In genomic region chr4:86498560-86499166, GRCh38 we compare ENCODE assay signal across 9 cellular contexts.
A peak's percentile ranks its signal among the peaks of the same experiment; 100 is the strongest.
DNase-seq lines count a peak whose midpoint lies in the region; ATAC-seq, FAIRE-seq and TF ChIP-seq lines count a peak whose summit lies in the region.
"Had no signal": no experiment of that assay in that cellular context is flagged by ENCODE, and none has a peak within 500 bp of the region (broad histone marks: within the 10 kb centered on the region; RNA-seq: fewer than 3 reads in every experiment).

No MANE protein-coding gene starts in this region.

- peaks cover 16% of the 10 kb centered on the region for H3K27me3 Mint-ChIP-seq in T-helper 17 cell

- H3K36me3 Mint-ChIP-seq in T-helper 17 cell (ENCODE audit: low read depth): no peaks in the 10 kb centered on the region

- peak; percentile 87 for FAIRE-seq in pancreas (lab: Jason Lieb, UNC)

- H3K36me3 ChIP-seq in pancreas: no peaks in the 10 kb centered on the region
- H3K36me3 ChIP-seq: neutrophil had no signal

- H3K9me3 ChIP-seq in T-helper 17 cell (ENCODE audit: control insufficient read depth, low read length, poor library complexity, severe bottlenecking): no peaks in the 10 kb centered on the region
- H3K9me3 ChIP-seq in pancreas: no peaks in the 10 kb centered on the region
- H3K9me3 ChIP-seq: neutrophil had no signal

- intact Hi-C loops in pancreas (cut with DNase I): loop anchor here in 2 of 3 donors (5.0 to 10.0 kb wide), 2 partner anchors 396 to 399 kb away; partner anchors contain the start of gene C4orf36 (in 1 of the 2)

- no peaks in the 10 kb centered on the region for H3K27me3 ChIP-seq in pancreas
- H3K27me3 ChIP-seq: neutrophil had no signal

- peak; percentile 79 for TF ChIP-seq CTCF in fibroblast of villous mesenchyme (IDR thresholded peaks at IDR 0.05; ENCODE audit: insufficient read depth, low read depth, low read length)
- TF ChIP-seq CTCF in pancreas (IDR thresholded peaks at IDR 0.05): peak; percentile 54 to 77 (median 72)

- peaks cover 3% of the 10 kb centered on the region for H3K4me1 Mint-ChIP-seq in T-helper 17 cell

- H3K27ac Mint-ChIP-seq in T-helper 17 cell: no peak overlapping the region

- WGBS in pancreas, 2 donors: 4 to 5% methylated on average over 4 of the region's 4 CpGs

- peak; percentile 79 for ATAC-seq in GM18508 (IDR thresholded peaks at IDR 0.05; ENCODE audit: insufficient read depth, unreplicated experiment)
- ATAC-seq in HG02884 (IDR thresholded peaks at IDR 0.05; ENCODE audit: unreplicated experiment): peak; percentile 77
- peak; percentile 81 for ATAC-seq in T-helper 17 cell
- ATAC-seq in pancreas: peak; percentile 68 to 89 (median 88)

- H3K27ac ChIP-seq in pancreas: peak overlapping the region in 1 of 4 donors; percentile 27
- H3K27ac ChIP-seq: neutrophil had no signal

- no peak overlapping the region for H3K4me3 Mint-ChIP-seq in T-helper 17 cell

- no peaks in the 10 kb centered on the region for H3K4me1 ChIP-seq in pancreas

- H3K4me3 ChIP-seq in fibroblast of villous mesenchyme (ENCODE audit: low read depth, low read length) (no peak overlapping the region), pancreas (no peak overlapping the region)

- DNase-seq in Ammon's horn (ENCODE audit: low spot score) (peak; percentile 85), NCI-H1417 treated with DMSO at 0.1 percent for 48 hours (lab: John Stamatoyannopoulos, UW) (peak; percentile 34), T-helper 17 cell (no peak), fibroblast of villous mesenchyme (ENCODE audit: low read depth) (peak; percentile 62), pancreas (no peak), 8988T (no peak)

Comparison
In these comparisons a context has a peak if more than half of its experiments do, and no peak if none do; other contexts are left out.
1. DNase-seq: peak in Ammon's horn (single experiment), NCI-H1417 treated with DMSO at 0.1 percent for 48 hours (single experiment) and fibroblast of villous mesenchyme (single experiment); none in T-helper 17 cell (0 of 3), pancreas (0 of 6) and 8988T (single experiment).
2. Peak in every context shown above with its lines, with median percentiles within 50 percentile points of each other: ATAC-seq.